8 cellular contexts compared by ENCODE assay signal in the genomic region with DNA sequence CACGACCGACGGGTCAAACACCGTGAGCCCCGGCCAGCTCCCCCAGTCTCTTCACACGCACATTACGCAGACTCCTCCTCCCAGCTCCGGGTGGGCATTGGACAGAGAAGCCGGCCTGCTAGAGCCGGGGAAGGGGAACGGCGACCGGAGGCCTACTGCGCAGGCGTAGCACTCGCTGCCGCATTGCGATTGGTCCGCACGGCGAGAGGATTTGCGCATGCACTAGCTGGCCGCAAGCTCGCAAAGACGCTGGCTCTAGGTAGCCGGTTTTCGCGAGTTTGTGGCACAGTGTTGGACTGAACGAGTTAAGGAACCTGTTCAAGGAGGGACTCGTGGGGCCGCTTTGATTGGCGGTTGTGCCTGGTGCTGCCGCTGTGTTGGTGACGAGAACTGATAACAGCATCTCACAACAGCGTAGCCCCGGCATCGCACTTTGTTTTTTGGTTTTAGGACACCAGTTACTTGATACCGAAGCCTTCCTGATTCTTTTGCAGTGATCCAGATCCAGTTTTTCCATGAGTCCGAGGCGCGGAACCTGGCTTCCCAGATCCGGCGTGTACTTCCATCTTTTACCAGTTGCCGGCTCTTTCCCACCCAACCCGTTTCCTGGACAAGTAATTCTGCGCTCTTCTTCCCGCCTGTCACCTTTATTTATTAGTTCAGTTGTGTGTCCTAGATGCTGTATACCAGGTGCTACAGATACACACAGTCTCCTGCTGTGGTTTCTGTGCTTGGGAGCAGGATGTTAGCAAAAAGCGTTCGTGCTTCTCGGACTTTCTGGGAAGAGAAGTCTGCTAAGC. TPM values are rescaled to one million over a fixed set of nuclear protein-coding genes. Genes with fewer than 3 reads are reported as not detected.
DNase-seq lines count a peak whose midpoint lies in the region; ATAC-seq and TF ChIP-seq lines count a peak whose summit lies in the region.

A gene (minus strand): TSS at position 139 of the 800 bp plus-strand sequence. CDS start 185 bp downstream, outside the sequence.

- ATAC-seq in natural killer cell treated with Interleukin-12 subunit alpha and Interleukin-12 subunit beta and Interleukin-15 and Interleukin-18, amount 100 ng/mL, for 72 hours, result peak; percentile 96
- ATAC-seq in stimulated activated naive CD8-positive, alpha-beta T cell treated with anti-CD3 and anti-CD28 coated beads, Interleukin-15, Interleukin-2, amounts not matched to agents 100 U/mL and 50 U/mL, for 24 hours, result peak; percentile 94

- no peaks in the 10 kb centered on the region for H3K36me3 Mint-ChIP-seq in natural killer cell treated with Interleukin-12 subunit alpha and Interleukin-12 subunit beta and Interleukin-15 and Interleukin-18, amount 100 ng/mL, for 72 hours

- DNase-seq in EL, result peak; percentile 92
- DNase-seq in H7, result peak; percentile 96
- DNase-seq in M059J (ENCODE audit: low read depth), result peak; percentile 97
- DNase-seq in SHP77 (lab: John Stamatoyannopoulos, UW), result peak; percentile 76 to 88
- peak; percentile 80 for DNase-seq in activated effector memory CD4-positive, alpha-beta T cell treated with Interleukin-2 at 50 U/mL for 16 hours
- peak; percentile 97 for DNase-seq in fibroblast of pulmonary artery (ENCODE audit: low read depth)
- DNase-seq in natural killer cell treated with Interleukin-12 subunit alpha and Interleukin-12 subunit beta and Interleukin-15 and Interleukin-18, amount 100 ng/mL, for 72 hours (ENCODE audit: low spot score), result peak; percentile 93
- peak; percentile 88 for DNase-seq in stimulated activated naive CD8-positive, alpha-beta T cell treated with anti-CD3 and anti-CD28 coated beads, Interleukin-15, Interleukin-2, amounts not matched to agents 100 U/mL and 50 U/mL, for 24 hours

- H3K27me3 ChIP-seq in H7 (ENCODE audit: control insufficient read depth, insufficient read depth, low read length), result peaks cover under 1% of the 10 kb centered on the region; the same call in 1 of the 2 replicates

- H3K4me3 ChIP-seq in H7 (ENCODE audit: insufficient read depth, low read depth, low read length), result peak within 1 kb of the TSS; percentile 96
- peak within 1 kb of the TSS; percentile 78 for H3K4me3 ChIP-seq in fibroblast of pulmonary artery (replicated peaks; ENCODE audit: low read depth, low read length)

- no peaks in the 10 kb centered on the region for H3K9me3 Mint-ChIP-seq in natural killer cell treated with Interleukin-12 subunit alpha and Interleukin-12 subunit beta and Interleukin-15 and Interleukin-18, amount 100 ng/mL, for 72 hours

- H3K27me3 Mint-ChIP-seq in natural killer cell treated with Interleukin-12 subunit alpha and Interleukin-12 subunit beta and Interleukin-15 and Interleukin-18, amount 100 ng/mL, for 72 hours, result peaks cover 0 to 3% of the 10 kb centered on the region in 2 donors

- peaks cover 17 to 35% of the 10 kb centered on the region in 2 donors for H3K4me1 Mint-ChIP-seq in natural killer cell treated with Interleukin-12 subunit alpha and Interleukin-12 subunit beta and Interleukin-15 and Interleukin-18, amount 100 ng/mL, for 72 hours (ENCODE audit: low read depth in 2 of 2)

- H3K4me3 Mint-ChIP-seq in natural killer cell treated with Interleukin-12 subunit alpha and Interleukin-12 subunit beta and Interleukin-15 and Interleukin-18, amount 100 ng/mL, for 72 hours, result peak within 1 kb of the TSS; percentile 97

- no peaks in the 10 kb centered on the region for H3K36me3 ChIP-seq in H7 (replicated peaks; ENCODE audit: control insufficient read depth, insufficient read depth, low read length)

- H3K27ac Mint-ChIP-seq in natural killer cell treated with Interleukin-12 subunit alpha and Interleukin-12 subunit beta and Interleukin-15 and Interleukin-18, amount 100 ng/mL, for 72 hours, result peak within 1 kb of the TSS; percentile 93 to 95

- no peak for TF ChIP-seq CTCF in fibroblast of pulmonary artery (IDR thresholded peaks at IDR 0.05; ENCODE audit: low read length, missing control alignments)

RNA-seq across cellular contexts. Expression of the gene that starts here (rescaled TPM):
- total RNA-seq in H7 (2014; rRNA removed; shearing (Covaris generic)), result 59.4 and 65.7 TPM in 2 replicates
- 39.0 and 69.2 TPM in 2 replicates for total RNA-seq in M059J (2014; rRNA removed; shearing (Covaris generic))
- total RNA-seq in natural killer cell treated with Interleukin-12 subunit alpha and Interleukin-12 subunit beta and Interleukin-15 and Interleukin-18, amount 100 ng/mL, for 72 hours, result 10 to 100 TPM; 38.6 to 49.1 TPM

Comparison
In these comparisons a context has a peak if more than half of its experiments do, and no peak if none do; other contexts are left out.
1. Peak in every context shown above with its lines: DNase-seq, ATAC-seq and H3K4me3 ChIP-seq.